8 cellular contexts compared by ENCODE assay signal in genomic region chr1:226223157-226223785, GRCh38.
DNase-seq lines count a peak whose midpoint lies in the region; ATAC-seq and TF ChIP-seq lines count a peak whose summit lies in the region.

MIXL1 (plus strand) TSS chr1:226223664; CDS start chr1:226223682, 18 bp downstream.

- in situ Hi-C loops in astrocyte of the spinal cord (cut with HindIII; ENCODE audit: low sequenced_read_pairs) = no loop called here

- H3K4me2 ChIP-seq in BLaER1 = peak within 1 kb of the TSS; percentile 89

- H3K27me3 Mint-ChIP-seq in memory B cell = no peaks in the 10 kb centered on the region

- H3K27ac Mint-ChIP-seq in memory B cell = peak within 1 kb of the TSS; percentile 53

- ATAC-seq in GM19023 (IDR thresholded peaks at IDR 0.05; ENCODE audit: unreplicated experiment) = peak; percentile 39
- peak; percentile 32 for ATAC-seq in HG03159 (IDR thresholded peaks at IDR 0.05; ENCODE audit: unreplicated experiment)
- ATAC-seq in memory B cell (ENCODE audit: low read depth) = peak; percentile 50

- peaks cover 2% of the 10 kb centered on the region for H3K4me1 Mint-ChIP-seq in memory B cell

- H3K27me3 ChIP-seq in BLaER1 = peaks cover 69% of the 10 kb centered on the region

- H3K4me3 ChIP-seq in BLaER1 (peak within 1 kb of the TSS; percentile 65), astrocyte of the spinal cord (ENCODE audit: low read depth, low read length) (peak within 1 kb of the TSS; percentile 44)

- peaks cover 24% of the 10 kb centered on the region; the same call in 1 of the 2 replicates for H4K20me1 ChIP-seq in BLaER1

- no peaks in the 10 kb centered on the region for H3K9me3 ChIP-seq in BLaER1

- H3K9ac ChIP-seq in BLaER1 = no peak within 1 kb of the TSS

- H3K4me1 ChIP-seq in BLaER1 = peaks cover 11% of the 10 kb centered on the region

- no peaks in the 10 kb centered on the region for H3K36me3 Mint-ChIP-seq in memory B cell

- peaks cover 1% of the 10 kb centered on the region; the same call in 1 of the 2 replicates for H3K36me3 ChIP-seq in BLaER1

- no peak within 1 kb of the TSS for H3K27ac ChIP-seq in BLaER1

- DNase-seq in astrocyte of the spinal cord (ENCODE audit: low read depth, low spot score) (no peak), memory B cell (ENCODE audit: low spot score in 2 of 2) (peak; percentile 14 to 18), DMS114 treated with DMSO at 0.1 percent for 48 hours (lab: John Stamatoyannopoulos, UW; ENCODE audit: unreplicated experiment) (no peak), SKM-1 treated with dmso at 0.1 percent for 144 hours (lab: John Stamatoyannopoulos, UW; ENCODE audit: unreplicated experiment) (no peak), NCI-H2029 (lab: John Stamatoyannopoulos, UW) (no peak)

- peak within 1 kb of the TSS; percentile 94 for H3K4me3 Mint-ChIP-seq in memory B cell

- no peak for TF ChIP-seq CTCF in astrocyte of the spinal cord (IDR thresholded peaks at IDR 0.05; ENCODE audit: low read depth, low read length)

- H3K9me3 Mint-ChIP-seq in memory B cell = no peaks in the 10 kb centered on the region

Comparison
In these comparisons a context has a peak if more than half of its experiments do, and no peak if none do; other contexts are left out.
1. DNase-seq: peak in memory B cell (2 of 2); none in astrocyte of the spinal cord (single experiment), DMS114 treated with DMSO at 0.1 percent for 48 hours (single experiment), SKM-1 treated with dmso at 0.1 percent for 144 hours (single experiment) and NCI-H2029 (single experiment).
2. Peak in every context shown above with its lines, with median percentiles within 50 percentile points of each other: ATAC-seq.